29 cellular contexts compared by ENCODE assay signal in the genomic region with DNA sequence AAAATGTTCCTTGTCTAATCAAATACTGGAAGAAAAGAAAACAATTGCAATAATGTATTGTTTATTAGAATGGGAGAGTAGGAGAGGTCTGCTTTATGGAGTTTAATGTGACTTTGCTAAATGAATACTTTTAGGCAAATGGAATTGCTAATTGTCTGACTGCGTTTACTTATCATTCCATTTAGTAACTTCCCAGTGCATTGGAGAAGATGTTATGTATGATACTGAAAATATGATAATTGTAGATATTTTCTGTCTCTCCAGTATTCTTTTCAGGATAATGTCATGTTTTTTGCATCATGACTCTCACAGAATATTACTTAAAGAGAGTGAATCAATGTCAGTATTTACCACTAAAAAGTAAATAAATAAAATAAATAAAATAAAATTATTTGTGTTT. TPM values are rescaled to one million over a fixed set of nuclear protein-coding genes. Genes with fewer than 3 reads are reported as not detected.
"Had no signal": no experiment of that assay in that cellular context is flagged by ENCODE, and none has a peak within 500 bp of the region (broad histone marks: within the 10 kb centered on the region; RNA-seq: fewer than 3 reads in every experiment).

No MANE protein-coding gene starts in this region.

- H3K4me1 ChIP-seq: neural progenitor cell, parathyroid adenoma, psoas muscle, right lobe of liver, sigmoid colon, suprapubic skin, transverse colon, vagina had no signal

- H3K27me3 ChIP-seq: ovary, right lobe of liver, sigmoid colon, suprapubic skin, testis, tibial artery, upper lobe of left lung, vagina had no signal

- H3K4me3 ChIP-seq: neural progenitor cell, ovary, psoas muscle, right lobe of liver, sigmoid colon, suprapubic skin, testis, tibial artery, transverse colon, upper lobe of left lung, vagina had no signal

- H3K79me2 ChIP-seq: parathyroid adenoma had no signal

- H3K27ac ChIP-seq: neural progenitor cell, ovary, parathyroid adenoma, psoas muscle, right lobe of liver, sigmoid colon, suprapubic skin, testis, tibial artery, transverse colon, upper lobe of left lung, vagina had no signal

- H3K9ac ChIP-seq: neural progenitor cell, parathyroid adenoma had no signal

- H3K4me2 ChIP-seq: neural progenitor cell had no signal

- DNase-seq: naive thymus-derived CD4-positive, alpha-beta T cell; natural killer cell; occipital lobe; ovary; posterior cingulate gyrus; psoas muscle; right cardiac atrium; right lobe of liver; sigmoid colon; small intestine; stimulated activated CD4-positive, alpha-beta T cell treated with anti-CD3 and anti-CD28 coated beads, Interleukin-15, amount 100 ng/mL, for 24 hours; stimulated activated CD4-positive, alpha-beta T cell treated with anti-CD3 and anti-CD28 coated beads, Interleukin-2, amount 100 ng/mL, for 24 hours; stimulated activated CD4-positive, alpha-beta T cell treated with anti-CD3 and anti-CD28 coated beads, Interleukin-2, amount 100 ng/mL, for 48 hours; stimulated activated CD4-positive, alpha-beta T cell treated with anti-CD3 and anti-CD28 coated beads, Interleukin-4, amount 100 ng/mL, for 4 hours; stimulated activated CD8-positive, alpha-beta memory T cell treated with anti-CD3 and anti-CD28 coated beads, Interleukin-4, amount 100 ng/mL, for 48 hours; stimulated activated naive CD4-positive, alpha-beta T cell; stimulated activated naive CD8-positive, alpha-beta T cell treated with anti-CD3 and anti-CD28 coated beads, Interleukin-15, amount 100 ng/mL, for 72 hours; stimulated activated naive CD8-positive, alpha-beta T cell treated with anti-CD3 and anti-CD28 coated beads, Interleukin-15, Interleukin-2, amounts not matched to agents 100 U/mL and 50 U/mL, for 24 hours; substantia nigra; testis; tibial artery; transverse colon; upper lobe of left lung had no signal

- H3K36me3 ChIP-seq: neural progenitor cell, ovary, right lobe of liver, sigmoid colon, suprapubic skin, tibial artery, transverse colon, upper lobe of left lung, vagina had no signal

- FAIRE-seq: urothelium cell line had no signal

- ATAC-seq: naive thymus-derived CD4-positive, alpha-beta T cell; natural killer cell; psoas muscle; right cardiac atrium; right lobe of liver; stimulated activated memory B cell treated with anti-CD40 and anti-IgM and Interleukin-4, amounts not matched to agents 10 μg/mL and 1 μg/mL and 100 μg/mL, for 72 hours; stimulated activated naive CD8-positive, alpha-beta T cell treated with anti-CD3 and anti-CD28 coated beads, Interleukin-15, amount 100 ng/mL, for 72 hours; stimulated activated naive CD8-positive, alpha-beta T cell treated with anti-CD3 and anti-CD28 coated beads, Interleukin-15, Interleukin-2, amounts not matched to agents 100 U/mL and 50 U/mL, for 24 hours had no signal

- H3K9me3 ChIP-seq: ovary, psoas muscle, right lobe of liver, sigmoid colon, suprapubic skin, testis, tibial artery, transverse colon, upper lobe of left lung, vagina had no signal

- H2AFZ ChIP-seq: neural progenitor cell, parathyroid adenoma had no signal

RNA-seq across cellular contexts. Expression of gene ERBB4, which starts 8.1 kb away (rescaled TPM):
- total RNA-seq: naive thymus-derived CD4-positive, alpha-beta T cell had no signal
- polyA plus RNA-seq: naive thymus-derived CD4-positive, alpha-beta T cell had no signal
